28 cellular contexts compared by ENCODE assay signal in the genomic region with DNA sequence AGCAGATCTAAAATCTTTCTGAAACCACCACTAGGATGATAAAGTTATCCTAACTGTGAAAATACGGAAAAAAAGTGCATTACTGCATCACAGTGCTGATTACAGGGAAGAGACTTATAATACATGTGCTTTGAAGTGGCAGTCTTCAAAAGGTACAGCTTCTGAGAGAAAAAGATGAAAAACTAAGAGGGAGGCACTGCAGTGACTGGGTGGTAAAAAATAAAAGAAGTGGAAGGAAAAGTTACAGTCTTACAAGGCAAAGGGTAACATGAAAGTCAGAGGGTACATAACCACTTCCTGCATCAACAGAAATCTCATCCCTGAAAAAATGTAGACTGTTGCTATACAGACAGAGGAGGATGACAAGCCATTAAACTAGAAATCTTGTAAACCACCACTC.
"Had no signal": no experiment of that assay in that cellular context is flagged by ENCODE, and none has a peak within 500 bp of the region (broad histone marks: within the 10 kb centered on the region; RNA-seq: fewer than 3 reads in every experiment).

No MANE protein-coding gene starts in this region.

- H3K4me3 ChIP-seq: stomach, suprapubic skin, testis, thoracic aorta, thyroid gland, tibial artery, tibial nerve, transverse colon, upper lobe of left lung, upper lobe of right lung, uterus, vagina had no signal

- ATAC-seq: stimulated activated effector memory CD8-positive, alpha-beta T cell treated with anti-CD3 and anti-CD28 coated beads, Interleukin-12 subunit alpha, Interleukin-12 subunit beta, amount 100 ng/mL, for 72 hours; stimulated activated memory B cell treated with anti-CD40 and anti-IgM and Interleukin-4, amounts not matched to agents 10 μg/mL and 1 μg/mL and 100 μg/mL, for 72 hours; stimulated activated naive B cell treated with anti-CD40 and anti-IgM and Interleukin-4, amounts not matched to agents 10 μg/mL and 1 μg/mL and 100 μg/mL, for 72 hours; stimulated activated naive CD8-positive, alpha-beta T cell treated with anti-CD3 and anti-CD28 coated beads, Interleukin-15, amount 100 ng/mL, for 72 hours; stimulated activated naive CD8-positive, alpha-beta T cell treated with anti-CD3 and anti-CD28 coated beads, Interleukin-15, Interleukin-2, amounts not matched to agents 100 U/mL and 50 U/mL, for 24 hours; upper lobe of right lung had no signal

- H3K27me3 ChIP-seq: stomach, suprapubic skin, testis, thyroid gland, tibial artery, tibial nerve, transverse colon, upper lobe of left lung, upper lobe of right lung, uterus, vagina had no signal

- H3K27ac ChIP-seq: stomach, suprapubic skin, testis, thoracic aorta, thyroid gland, tibial artery, tibial nerve, transverse colon, upper lobe of left lung, upper lobe of right lung, uterus, vagina had no signal

- H3K27ac Mint-ChIP-seq: stimulated activated effector memory CD8-positive, alpha-beta T cell treated with anti-CD3 and anti-CD28 coated beads, Interleukin-12 subunit alpha, Interleukin-12 subunit beta, amount 100 ng/mL, for 72 hours; stimulated activated memory B cell treated with anti-CD40 and anti-IgM and Interleukin-4, amounts not matched to agents 10 μg/mL and 1 μg/mL and 100 μg/mL, for 72 hours; stimulated activated naive B cell treated with anti-CD40 and anti-IgM and Interleukin-4, amounts not matched to agents 10 μg/mL and 1 μg/mL and 100 μg/mL, for 72 hours; stimulated activated naive CD8-positive, alpha-beta T cell treated with anti-CD3 and anti-CD28 coated beads, Interleukin-15, amount 100 ng/mL, for 72 hours; stimulated activated naive CD8-positive, alpha-beta T cell treated with anti-CD3 and anti-CD28 coated beads, Interleukin-15, Interleukin-2, amounts not matched to agents 100 ng/mL and 50 ng/mL, for 24 hours; type B pancreatic cell had no signal

- H3K9me3 ChIP-seq: testis, thyroid gland, upper lobe of right lung had no signal

- H3K4me3 Mint-ChIP-seq: stimulated activated effector memory CD8-positive, alpha-beta T cell treated with anti-CD3 and anti-CD28 coated beads, Interleukin-12 subunit alpha, Interleukin-12 subunit beta, amount 100 ng/mL, for 72 hours; stimulated activated memory B cell treated with anti-CD40 and anti-IgM and Interleukin-4, amounts not matched to agents 10 μg/mL and 1 μg/mL and 100 μg/mL, for 72 hours; stimulated activated naive B cell treated with anti-CD40 and anti-IgM and Interleukin-4, amounts not matched to agents 10 μg/mL and 1 μg/mL and 100 μg/mL, for 72 hours; stimulated activated naive CD8-positive, alpha-beta T cell treated with anti-CD3 and anti-CD28 coated beads, Interleukin-15, amount 100 ng/mL, for 72 hours; stimulated activated naive CD8-positive, alpha-beta T cell treated with anti-CD3 and anti-CD28 coated beads, Interleukin-15, Interleukin-2, amounts not matched to agents 100 ng/mL and 50 ng/mL, for 24 hours; type B pancreatic cell had no signal

- H3K4me1 Mint-ChIP-seq: stimulated activated effector memory CD8-positive, alpha-beta T cell treated with anti-CD3 and anti-CD28 coated beads, Interleukin-12 subunit alpha, Interleukin-12 subunit beta, amount 100 ng/mL, for 72 hours; stimulated activated memory B cell treated with anti-CD40 and anti-IgM and Interleukin-4, amounts not matched to agents 10 μg/mL and 1 μg/mL and 100 μg/mL, for 72 hours; stimulated activated naive B cell treated with anti-CD40 and anti-IgM and Interleukin-4, amounts not matched to agents 10 μg/mL and 1 μg/mL and 100 μg/mL, for 72 hours; stimulated activated naive CD8-positive, alpha-beta T cell treated with anti-CD3 and anti-CD28 coated beads, Interleukin-15, amount 100 ng/mL, for 72 hours had no signal

- H3K36me3 Mint-ChIP-seq: stimulated activated effector memory CD8-positive, alpha-beta T cell treated with anti-CD3 and anti-CD28 coated beads, Interleukin-12 subunit alpha, Interleukin-12 subunit beta, amount 100 ng/mL, for 72 hours; stimulated activated memory B cell treated with anti-CD40 and anti-IgM and Interleukin-4, amounts not matched to agents 10 μg/mL and 1 μg/mL and 100 μg/mL, for 72 hours; type B pancreatic cell had no signal

- H3K4me1 ChIP-seq: stomach, suprapubic skin, testis, thyroid gland, tibial artery, tibial nerve, transverse colon, upper lobe of left lung, upper lobe of right lung, uterus, vagina had no signal

- H3K27me3 Mint-ChIP-seq: stimulated activated naive B cell treated with anti-CD40 and anti-IgM and Interleukin-4, amounts not matched to agents 10 μg/mL and 1 μg/mL and 100 μg/mL, for 72 hours; stimulated activated naive CD8-positive, alpha-beta T cell treated with anti-CD3 and anti-CD28 coated beads, Interleukin-15, amount 100 ng/mL, for 72 hours; stimulated activated naive CD8-positive, alpha-beta T cell treated with anti-CD3 and anti-CD28 coated beads, Interleukin-15, Interleukin-2, amounts not matched to agents 100 ng/mL and 50 ng/mL, for 24 hours; type B pancreatic cell had no signal

- H3K36me3 ChIP-seq: stomach, suprapubic skin, thoracic aorta, thyroid gland, tibial artery, tibial nerve, transverse colon, upper lobe of left lung, upper lobe of right lung, uterus, vagina had no signal

- DNase-seq: stimulated activated CD4-positive, alpha-beta T cell treated with anti-CD3 and anti-CD28 coated beads, Interleukin-2, amount 100 ng/mL, for 48 hours; stimulated activated CD4-positive, alpha-beta T cell treated with anti-CD3 and anti-CD28 coated beads, Interleukin-4, amount 100 ng/mL, for 1 hour; stimulated activated CD4-positive, alpha-beta T cell treated with anti-CD3 and anti-CD28 coated beads, Interleukin-4, amount 100 ng/mL, for 24 hours; stimulated activated CD4-positive, alpha-beta T cell treated with anti-CD3 and anti-CD28 coated beads, Interleukin-4, amount 100 ng/mL, for 4 hours; stimulated activated CD8-positive, alpha-beta memory T cell treated with anti-CD3 and anti-CD28 coated beads, Interleukin-4, amount 100 ng/mL, for 48 hours; stimulated activated naive B cell treated with anti-CD40 and anti-IgM and Interleukin-4, amounts not matched to agents 10 μg/mL and 1 μg/mL and 100 μg/mL, for 72 hours; stimulated activated naive CD4-positive, alpha-beta T cell; stimulated activated naive CD4-positive, alpha-beta T cell treated with Interleukin-2 at 50 U/mL for 16 hours; stimulated activated naive CD8-positive, alpha-beta T cell treated with anti-CD3 and anti-CD28 coated beads, Interleukin-15, amount 100 ng/mL, for 72 hours; stimulated activated naive CD8-positive, alpha-beta T cell treated with anti-CD3 and anti-CD28 coated beads, Interleukin-15, Interleukin-2, amounts not matched to agents 100 U/mL and 50 U/mL, for 24 hours; stomach; substantia nigra; testis; thyroid gland; tibial artery; transverse colon; trophoblast cell; upper lobe of left lung; upper lobe of right lung; uterus had no signal
